ENCODE assay signal across 8 cellular contexts in the genomic region with DNA sequence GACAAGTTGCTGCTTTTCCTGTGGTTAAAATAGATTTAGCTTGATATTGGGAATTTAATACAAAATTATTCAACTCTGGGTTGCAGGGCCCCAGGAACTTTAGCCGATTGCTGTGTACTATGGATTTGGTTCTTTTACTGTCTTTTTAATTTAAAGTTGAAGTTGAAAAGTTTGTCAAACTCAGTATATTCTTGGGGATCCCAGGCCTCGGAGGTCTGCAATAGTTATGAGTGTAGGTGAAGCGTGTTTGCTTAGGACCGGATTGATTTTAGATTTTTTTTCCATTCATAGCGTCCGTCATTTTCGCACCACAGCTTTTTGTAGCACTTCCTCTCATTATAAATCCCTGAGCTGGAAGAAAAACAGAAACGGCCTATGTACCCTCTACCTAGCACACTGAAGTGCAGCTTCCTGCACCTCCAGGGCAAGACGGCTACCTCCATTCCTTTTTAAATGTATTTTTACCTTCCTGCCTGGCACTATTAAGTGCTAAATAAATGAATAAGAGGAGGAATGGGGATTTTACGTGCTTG. TPM values are rescaled to one million over a fixed set of nuclear protein-coding genes. Genes with fewer than 3 reads are reported as not detected.
A peak's percentile ranks its signal among the peaks of the same experiment; 100 is the strongest.
DNase-seq lines count a peak whose midpoint lies in the region; ATAC-seq and TF ChIP-seq lines count a peak whose summit lies in the region.

No MANE protein-coding gene starts in this region.

- H3K4me1 ChIP-seq in DOHH2 (ENCODE audit: control insufficient read depth, low read length) (peaks cover 24% of the 10 kb centered on the region), psoas muscle (peaks cover 12% of the 10 kb centered on the region)

- H3K27ac ChIP-seq in DOHH2 (ENCODE audit: low read depth, low read length) (peak overlapping the region; percentile 96), psoas muscle (peak overlapping the region; percentile 94)

- ATAC-seq in GM19463 (IDR thresholded peaks at IDR 0.05; ENCODE audit: unreplicated experiment), result peak; percentile 7
- ATAC-seq in psoas muscle, result no peak

- TF ChIP-seq CTCF in DOHH2 (IDR thresholded peaks at IDR 0.05; ENCODE audit: low read depth, low read length, poor library complexity, severe bottlenecking), result no peak
- no peak for TF ChIP-seq CTCF in psoas muscle (IDR thresholded peaks at IDR 0.05)

- intact Hi-C loops in psoas muscle (cut with DNase I), result no loop called here

- H3K4me3 ChIP-seq in DOHH2 (ENCODE audit: low read length) (peak overlapping the region; percentile 93), psoas muscle (peak overlapping the region; percentile 86)
- H3K4me3 ChIP-seq in Jurkat, Clone E6-1 (ENCODE audit: low read length), result peak overlapping the region; percentile 77

- peak; percentile 14 for DNase-seq in Jurkat, Clone E6-1 (ENCODE audit: low read depth, low spot score)
- DNase-seq in activated CD4-positive, alpha-beta T cell treated with anti-CD3 and anti-CD28 coated beads, Interleukin-2, amount 50 U/mL, for 48 hours, result peak; percentile 7 to 12
- DNase-seq in germinal center (ENCODE audit: low spot score), result peak; percentile 37
- no peak for DNase-seq in psoas muscle
- no peak for DNase-seq in activated effector memory CD4-positive, alpha-beta T cell treated with anti-CD3 and anti-CD28 coated beads, Interleukin-2, amount 50 U/mL, for 16 hours
- no peak for DNase-seq in hepatic stellate cell (ENCODE audit: low spot score)

- H3K36me3 ChIP-seq in DOHH2 (ENCODE audit: control insufficient read depth, low read length) (peaks cover 16% of the 10 kb centered on the region; the same call in 1 of the 2 replicates), psoas muscle (ENCODE audit: insufficient read depth in 1 of 2, low read depth in 1 of 2) (peaks cover 0 to 14% of the 10 kb centered on the region in 2 donors)

- H3K9me3 ChIP-seq in DOHH2 (ENCODE audit: control insufficient read depth, insufficient read depth, low read length) (no peaks in the 10 kb centered on the region), psoas muscle (no peaks in the 10 kb centered on the region)

- WGBS in psoas muscle, 3 donors, result 2 to 3% (median 3%) methylated on average over 10 of the region's 10 CpGs

- no peaks in the 10 kb centered on the region for H4K20me1 ChIP-seq in DOHH2 (ENCODE audit: control insufficient read depth, insufficient read depth, low read depth, low read length)

- H3K79me2 ChIP-seq in DOHH2 (ENCODE audit: control insufficient read depth, low read length), result peaks cover 14% of the 10 kb centered on the region

- peak overlapping the region; percentile 85 for H3K4me2 ChIP-seq in DOHH2 (ENCODE audit: low read length)

- H3F3A ChIP-seq in DOHH2 (ENCODE audit: control insufficient read depth, insufficient read depth), result peaks cover 3% of the 10 kb centered on the region; the same call in 1 of the 2 replicates

- H3K27me3 ChIP-seq in DOHH2 (ENCODE audit: control insufficient read depth, low read length) (no peaks in the 10 kb centered on the region), psoas muscle (ENCODE audit: insufficient read depth in 3 of 3, low read length in 2 of 3) (no peaks in the 10 kb centered on the region)

- H3K9me2 ChIP-seq in DOHH2 (replicated peaks; ENCODE audit: control insufficient read depth, low read length), result no peaks in the 10 kb centered on the region

RNA-seq across cellular contexts. Expression of a gene that starts 0.5 kb away (rescaled TPM):
- 14.9 TPM for polyA plus RNA-seq in Jurkat, Clone E6-1 (2012; ENCODE audit: insufficient read depth, insufficient read length)
- 1 to 10 TPM; 4.9 to 6.7 (median 5.8) TPM for total RNA-seq in psoas muscle
- polyA plus RNA-seq in psoas muscle, result 1 to 10 TPM; 3.5 to 6.5 (median 5.4) TPM

Comparison
In these comparisons a context has a peak if more than half of its experiments do, and no peak if none do; other contexts are left out.
1. DNase-seq: peak in Jurkat, Clone E6-1 (single experiment), activated CD4-positive, alpha-beta T cell treated with anti-CD3 and anti-CD28 coated beads, Interleukin-2, amount 50 U/mL, for 48 hours (2 of 2) and germinal center (single experiment); none in psoas muscle (0 of 2), activated effector memory CD4-positive, alpha-beta T cell treated with anti-CD3 and anti-CD28 coated beads, Interleukin-2, amount 50 U/mL, for 16 hours (single experiment) and hepatic stellate cell (single experiment).
2. Peak in every context shown above with its lines, with median percentiles within 50 percentile points of each other: H3K4me3 ChIP-seq.